2 cellular contexts compared by ENCODE assay signal in the genomic region with DNA sequence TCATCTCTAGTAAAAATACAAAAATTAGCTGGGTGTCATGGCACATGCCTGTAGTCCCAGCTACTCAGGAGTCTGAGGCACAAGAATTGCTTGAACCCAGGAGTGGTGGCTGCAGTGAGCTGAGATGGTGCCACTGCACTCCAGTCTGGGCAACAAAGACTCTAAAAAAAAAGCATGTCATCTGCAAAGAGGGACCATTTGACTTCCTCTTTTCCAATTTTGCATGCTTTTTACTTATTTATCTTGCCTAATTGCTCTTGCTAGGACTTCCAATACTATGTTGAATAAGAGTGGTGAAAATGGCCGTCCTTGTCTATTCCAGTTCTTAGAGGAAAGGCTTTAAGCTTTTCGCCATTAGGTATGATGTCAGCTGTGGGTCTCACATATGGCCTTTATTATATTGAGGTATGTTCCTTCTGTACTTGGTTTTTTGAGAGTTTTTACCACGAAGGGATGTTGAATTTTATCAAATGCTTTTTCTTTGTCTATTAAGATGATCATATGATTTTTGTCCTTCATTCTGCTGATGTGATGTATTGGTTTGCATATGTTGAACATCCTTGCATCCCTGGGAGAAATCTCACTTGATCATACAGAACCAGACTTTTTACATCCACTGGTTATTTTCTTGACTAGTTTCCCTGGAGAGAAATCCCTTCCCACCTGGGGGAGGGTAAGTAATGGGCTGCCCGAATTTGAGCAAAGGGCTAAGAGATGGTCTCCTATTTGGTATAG.
TF ChIP-seq lines count a peak whose summit lies in the region.

No MANE protein-coding gene starts in this region.

TF ChIP-seq in GM23338, 12 proteins besides CTCF, POLR2A, EP300 and RAD21 (continued from another document):
- TF ChIP-seq, protein P1, sequence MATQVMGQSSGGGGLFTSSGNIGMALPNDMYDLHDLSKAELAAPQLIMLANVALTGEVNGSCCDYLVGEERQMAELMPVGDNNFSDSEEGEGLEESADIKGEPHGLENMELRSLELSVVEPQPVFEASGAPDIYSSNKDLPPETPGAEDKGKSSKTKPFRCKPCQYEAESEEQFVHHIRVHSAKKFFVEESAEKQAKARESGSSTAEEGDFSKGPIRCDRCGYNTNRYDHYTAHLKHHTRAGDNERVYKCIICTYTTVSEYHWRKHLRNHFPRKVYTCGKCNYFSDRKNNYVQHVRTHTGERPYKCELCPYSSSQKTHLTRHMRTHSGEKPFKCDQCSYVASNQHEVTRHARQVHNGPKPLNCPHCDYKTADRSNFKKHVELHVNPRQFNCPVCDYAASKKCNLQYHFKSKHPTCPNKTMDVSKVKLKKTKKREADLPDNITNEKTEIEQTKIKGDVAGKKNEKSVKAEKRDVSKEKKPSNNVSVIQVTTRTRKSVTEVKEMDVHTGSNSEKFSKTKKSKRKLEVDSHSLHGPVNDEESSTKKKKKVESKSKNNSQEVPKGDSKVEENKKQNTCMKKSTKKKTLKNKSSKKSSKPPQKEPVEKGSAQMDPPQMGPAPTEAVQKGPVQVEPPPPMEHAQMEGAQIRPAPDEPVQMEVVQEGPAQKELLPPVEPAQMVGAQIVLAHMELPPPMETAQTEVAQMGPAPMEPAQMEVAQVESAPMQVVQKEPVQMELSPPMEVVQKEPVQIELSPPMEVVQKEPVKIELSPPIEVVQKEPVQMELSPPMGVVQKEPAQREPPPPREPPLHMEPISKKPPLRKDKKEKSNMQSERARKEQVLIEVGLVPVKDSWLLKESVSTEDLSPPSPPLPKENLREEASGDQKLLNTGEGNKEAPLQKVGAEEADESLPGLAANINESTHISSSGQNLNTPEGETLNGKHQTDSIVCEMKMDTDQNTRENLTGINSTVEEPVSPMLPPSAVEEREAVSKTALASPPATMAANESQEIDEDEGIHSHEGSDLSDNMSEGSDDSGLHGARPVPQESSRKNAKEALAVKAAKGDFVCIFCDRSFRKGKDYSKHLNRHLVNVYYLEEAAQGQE (IDR thresholded peaks at IDR 0.05; ENCODE audit: unreplicated experiment): no peak
- no peak for TF ChIP-seq ZNF331 (CRISPR knock-in tag; IDR thresholded peaks at IDR 0.05; ENCODE audit: low read depth)
TF ChIP-seq in GM23338: peak in this region for 0.

TF ChIP-seq in K562, 482 proteins besides CTCF, POLR2A, EP300 and RAD21 (continued from another document):
- TF ChIP-seq, protein P2, sequence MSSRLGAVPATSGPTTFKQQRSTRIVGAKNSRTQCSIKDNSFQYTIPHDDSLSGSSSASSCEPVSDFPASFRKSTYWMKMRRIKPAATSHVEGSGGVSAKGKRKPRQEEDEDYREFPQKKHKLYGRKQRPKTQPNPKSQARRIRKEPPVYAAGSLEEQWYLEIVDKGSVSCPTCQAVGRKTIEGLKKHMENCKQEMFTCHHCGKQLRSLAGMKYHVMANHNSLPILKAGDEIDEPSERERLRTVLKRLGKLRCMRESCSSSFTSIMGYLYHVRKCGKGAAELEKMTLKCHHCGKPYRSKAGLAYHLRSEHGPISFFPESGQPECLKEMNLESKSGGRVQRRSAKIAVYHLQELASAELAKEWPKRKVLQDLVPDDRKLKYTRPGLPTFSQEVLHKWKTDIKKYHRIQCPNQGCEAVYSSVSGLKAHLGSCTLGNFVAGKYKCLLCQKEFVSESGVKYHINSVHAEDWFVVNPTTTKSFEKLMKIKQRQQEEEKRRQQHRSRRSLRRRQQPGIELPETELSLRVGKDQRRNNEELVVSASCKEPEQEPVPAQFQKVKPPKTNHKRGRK (tag; IDR thresholded peaks at IDR 0.05): peak; percentile 61
- TF ChIP-seq, protein P3, sequence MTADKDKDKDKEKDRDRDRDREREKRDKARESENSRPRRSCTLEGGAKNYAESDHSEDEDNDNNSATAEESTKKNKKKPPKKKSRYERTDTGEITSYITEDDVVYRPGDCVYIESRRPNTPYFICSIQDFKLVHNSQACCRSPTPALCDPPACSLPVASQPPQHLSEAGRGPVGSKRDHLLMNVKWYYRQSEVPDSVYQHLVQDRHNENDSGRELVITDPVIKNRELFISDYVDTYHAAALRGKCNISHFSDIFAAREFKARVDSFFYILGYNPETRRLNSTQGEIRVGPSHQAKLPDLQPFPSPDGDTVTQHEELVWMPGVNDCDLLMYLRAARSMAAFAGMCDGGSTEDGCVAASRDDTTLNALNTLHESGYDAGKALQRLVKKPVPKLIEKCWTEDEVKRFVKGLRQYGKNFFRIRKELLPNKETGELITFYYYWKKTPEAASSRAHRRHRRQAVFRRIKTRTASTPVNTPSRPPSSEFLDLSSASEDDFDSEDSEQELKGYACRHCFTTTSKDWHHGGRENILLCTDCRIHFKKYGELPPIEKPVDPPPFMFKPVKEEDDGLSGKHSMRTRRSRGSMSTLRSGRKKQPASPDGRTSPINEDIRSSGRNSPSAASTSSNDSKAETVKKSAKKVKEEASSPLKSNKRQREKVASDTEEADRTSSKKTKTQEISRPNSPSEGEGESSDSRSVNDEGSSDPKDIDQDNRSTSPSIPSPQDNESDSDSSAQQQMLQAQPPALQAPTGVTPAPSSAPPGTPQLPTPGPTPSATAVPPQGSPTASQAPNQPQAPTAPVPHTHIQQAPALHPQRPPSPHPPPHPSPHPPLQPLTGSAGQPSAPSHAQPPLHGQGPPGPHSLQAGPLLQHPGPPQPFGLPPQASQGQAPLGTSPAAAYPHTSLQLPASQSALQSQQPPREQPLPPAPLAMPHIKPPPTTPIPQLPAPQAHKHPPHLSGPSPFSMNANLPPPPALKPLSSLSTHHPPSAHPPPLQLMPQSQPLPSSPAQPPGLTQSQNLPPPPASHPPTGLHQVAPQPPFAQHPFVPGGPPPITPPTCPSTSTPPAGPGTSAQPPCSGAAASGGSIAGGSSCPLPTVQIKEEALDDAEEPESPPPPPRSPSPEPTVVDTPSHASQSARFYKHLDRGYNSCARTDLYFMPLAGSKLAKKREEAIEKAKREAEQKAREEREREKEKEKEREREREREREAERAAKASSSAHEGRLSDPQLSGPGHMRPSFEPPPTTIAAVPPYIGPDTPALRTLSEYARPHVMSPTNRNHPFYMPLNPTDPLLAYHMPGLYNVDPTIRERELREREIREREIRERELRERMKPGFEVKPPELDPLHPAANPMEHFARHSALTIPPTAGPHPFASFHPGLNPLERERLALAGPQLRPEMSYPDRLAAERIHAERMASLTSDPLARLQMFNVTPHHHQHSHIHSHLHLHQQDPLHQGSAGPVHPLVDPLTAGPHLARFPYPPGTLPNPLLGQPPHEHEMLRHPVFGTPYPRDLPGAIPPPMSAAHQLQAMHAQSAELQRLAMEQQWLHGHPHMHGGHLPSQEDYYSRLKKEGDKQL (CRISPR knock-in tag; IDR thresholded peaks at IDR 0.05; ENCODE audit: borderline replicate concordance): 0 out of 2 replicates have a peak, but pooled peaks have one; percentile 24
- TF ChIP-seq TRIM28 (IDR thresholded peaks at IDR 0.05): peak; percentile 79
- TF ChIP-seq, protein P4, sequence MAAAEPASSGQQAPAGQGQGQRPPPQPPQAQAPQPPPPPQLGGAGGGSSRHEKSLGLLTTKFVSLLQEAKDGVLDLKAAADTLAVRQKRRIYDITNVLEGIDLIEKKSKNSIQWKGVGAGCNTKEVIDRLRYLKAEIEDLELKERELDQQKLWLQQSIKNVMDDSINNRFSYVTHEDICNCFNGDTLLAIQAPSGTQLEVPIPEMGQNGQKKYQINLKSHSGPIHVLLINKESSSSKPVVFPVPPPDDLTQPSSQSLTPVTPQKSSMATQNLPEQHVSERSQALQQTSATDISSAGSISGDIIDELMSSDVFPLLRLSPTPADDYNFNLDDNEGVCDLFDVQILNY (CRISPR knock-in tag; IDR thresholded peaks at IDR 0.05): no peak
- peak in 1 of 2 experiments; percentile 89; a peak in 1 of 3 replicates for TF ChIP-seq CBX3 (IDR thresholded peaks at IDR 0.05; ENCODE audit: borderline replicate concordance in 1 of 2, low read length in 2 of 2)
- no peak for TF ChIP-seq NCOR1 (IDR thresholded peaks at IDR 0.05)
- TF ChIP-seq RBBP5 (IDR thresholded peaks at IDR 0.05; ENCODE audit: borderline replicate concordance, insufficient read depth, low read length, poor library complexity, severe bottlenecking): no peak
- no peak for TF ChIP-seq PPARD (CRISPR knock-in tag; IDR thresholded peaks at IDR 0.05)
- TF ChIP-seq ZBTB7A (IDR thresholded peaks at IDR 0.05; ENCODE audit: borderline replicate concordance, control insufficient read depth, low read depth, low read length): no peak
- peak; percentile 15 to 73; a peak in 3 of 4 replicates for TF ChIP-seq TRIM24 (IDR thresholded peaks at IDR 0.05)
- TF ChIP-seq BHLHE40 (IDR thresholded peaks at IDR 0.05; ENCODE audit: low read length): no peak
- TF ChIP-seq, protein P5, sequence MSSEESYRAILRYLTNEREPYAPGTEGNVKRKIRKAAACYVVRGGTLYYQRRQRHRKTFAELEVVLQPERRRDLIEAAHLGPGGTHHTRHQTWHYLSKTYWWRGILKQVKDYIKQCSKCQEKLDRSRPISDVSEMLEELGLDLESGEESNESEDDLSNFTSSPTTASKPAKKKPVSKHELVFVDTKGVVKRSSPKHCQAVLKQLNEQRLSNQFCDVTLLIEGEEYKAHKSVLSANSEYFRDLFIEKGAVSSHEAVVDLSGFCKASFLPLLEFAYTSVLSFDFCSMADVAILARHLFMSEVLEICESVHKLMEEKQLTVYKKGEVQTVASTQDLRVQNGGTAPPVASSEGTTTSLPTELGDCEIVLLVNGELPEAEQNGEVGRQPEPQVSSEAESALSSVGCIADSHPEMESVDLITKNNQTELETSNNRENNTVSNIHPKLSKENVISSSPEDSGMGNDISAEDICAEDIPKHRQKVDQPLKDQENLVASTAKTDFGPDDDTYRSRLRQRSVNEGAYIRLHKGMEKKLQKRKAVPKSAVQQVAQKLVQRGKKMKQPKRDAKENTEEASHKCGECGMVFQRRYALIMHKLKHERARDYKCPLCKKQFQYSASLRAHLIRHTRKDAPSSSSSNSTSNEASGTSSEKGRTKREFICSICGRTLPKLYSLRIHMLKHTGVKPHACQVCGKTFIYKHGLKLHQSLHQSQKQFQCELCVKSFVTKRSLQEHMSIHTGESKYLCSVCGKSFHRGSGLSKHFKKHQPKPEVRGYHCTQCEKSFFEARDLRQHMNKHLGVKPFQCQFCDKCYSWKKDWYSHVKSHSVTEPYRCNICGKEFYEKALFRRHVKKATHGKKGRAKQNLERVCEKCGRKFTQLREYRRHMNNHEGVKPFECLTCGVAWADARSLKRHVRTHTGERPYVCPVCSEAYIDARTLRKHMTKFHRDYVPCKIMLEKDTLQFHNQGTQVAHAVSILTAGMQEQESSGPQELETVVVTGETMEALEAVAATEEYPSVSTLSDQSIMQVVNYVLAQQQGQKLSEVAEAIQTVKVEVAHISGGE (CRISPR knock-in tag; IDR thresholded peaks at IDR 0.05): no peak
